Comparison of ENCODE assay signal across 11 cellular contexts in the genomic region with DNA sequence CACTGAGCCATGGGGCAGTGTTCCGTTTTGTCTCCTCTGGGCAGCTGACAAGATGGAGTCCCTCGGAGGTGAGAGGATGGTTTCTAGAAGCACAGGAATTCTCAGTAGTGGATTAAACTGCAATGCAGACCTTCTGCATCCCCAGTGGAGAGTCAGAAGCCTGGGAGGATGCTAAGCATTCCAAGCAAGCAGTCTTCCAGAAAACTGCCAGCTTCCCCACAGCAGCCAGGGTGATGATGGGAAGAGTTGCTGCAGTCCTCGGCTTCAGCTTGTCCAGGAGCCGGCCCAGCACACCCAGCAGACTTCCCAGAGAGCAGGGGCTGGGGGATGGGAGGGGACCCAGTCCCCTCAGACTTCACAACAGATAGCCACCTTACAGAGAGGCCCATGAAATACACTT.
DNase-seq lines count a peak whose midpoint lies in the region; TF ChIP-seq lines count a peak whose summit lies in the region.
"Had no signal": no experiment of that assay in that cellular context is flagged by ENCODE, and none has a peak within 500 bp of the region (broad histone marks: within the 10 kb centered on the region; RNA-seq: fewer than 3 reads in every experiment).

No MANE protein-coding gene starts in this region.

- H3K4me1 ChIP-seq in skeletal muscle satellite cell (ENCODE audit: control insufficient read depth, insufficient read depth, low read length): peaks cover 39% of the 10 kb centered on the region
- H3K4me1 ChIP-seq in OCI-LY7 (ENCODE audit: insufficient read depth, low read length, poor library complexity, severe bottlenecking): no peaks in the 10 kb centered on the region

- H3K9me2 ChIP-seq in OCI-LY7 (ENCODE audit: insufficient read depth, low read length): no peaks in the 10 kb centered on the region

- H2AFZ ChIP-seq in OCI-LY7 (ENCODE audit: low read length): no peak overlapping the region

- no peaks in the 10 kb centered on the region for H3K36me3 ChIP-seq in skeletal muscle satellite cell (ENCODE audit: insufficient read depth, low read length)
- no peaks in the 10 kb centered on the region for H3K36me3 ChIP-seq in OCI-LY7 (ENCODE audit: insufficient read depth, low read length)

- peak overlapping the region; percentile 38 for H3K4me3 ChIP-seq in skeletal muscle satellite cell (ENCODE audit: low read length)
- no peak overlapping the region for H3K4me3 ChIP-seq in OCI-LY7 (ENCODE audit: low read depth, low read length, poor library complexity, severe bottlenecking)

- POLR2A ChIA-PET in OCI-LY7 (lab: Charles Lee): no interaction called here

- no peaks in the 10 kb centered on the region for H3K9me3 Mint-ChIP-seq in activated T-helper 1 cell treated with anti-CD3 and anti-CD28 coated beads, Interleukin-12 subunit alpha, Interleukin-12 subunit beta, Interleukin-2, Interleukin-4 antibody, amounts not matched to agents 30 ng/mL and 10 ng/mL and 1 ng/mL, durations not matched to agents 14 hours and 24 hours and 36 hours

- DNase-seq in GM03348 (ENCODE audit: low spot score) (peak; percentile 71), kidney tubule cell (ENCODE audit: low spot score) (peak; percentile 89), GM20000 (ENCODE audit: low spot score) (no peak), OCI-LY7 (ENCODE audit: low spot score) (no peak), RKO (ENCODE audit: low spot score) (no peak)
- DNase-seq in activated T-helper 1 cell treated with anti-CD3 and anti-CD28 coated beads, Interleukin-12 subunit alpha, Interleukin-12 subunit beta, Interleukin-2, Interleukin-4 antibody, amounts not matched to agents 30 ng/mL and 10 ng/mL and 1 ng/mL, durations not matched to agents 14 hours and 24 hours and 36 hours (ENCODE audit: low spot score): no peak
- DNase-seq: activated CD8-positive, alpha-beta T cell treated with anti-CD3 and anti-CD28 coated beads, Interleukin-2, amount 10 ng/mL, durations not matched to agents 7 days and 5 days; NCI-H226; SHP77 treated with DMSO at 0.1 percent for 48 hours had no signal

- H3K4me2 ChIP-seq in skeletal muscle satellite cell (ENCODE audit: low read length) (peak overlapping the region; percentile 74), OCI-LY7 (ENCODE audit: low read length) (no peak overlapping the region)
- H3K4me2 ChIP-seq: KMS-11 had no signal

- H3K9me3 ChIP-seq in skeletal muscle satellite cell (replicated peaks; ENCODE audit: low read length) (no peaks in the 10 kb centered on the region), OCI-LY7 (ENCODE audit: low read length) (no peaks in the 10 kb centered on the region)

- BruUV-seq in OCI-LY7 (replicated peaks; lab: Mats Ljungman, UMichigan): no TSS peak

- H3K27ac Mint-ChIP-seq in activated T-helper 1 cell treated with anti-CD3 and anti-CD28 coated beads, Interleukin-12 subunit alpha, Interleukin-12 subunit beta, Interleukin-2, Interleukin-4 antibody, amounts not matched to agents 30 ng/mL and 10 ng/mL and 1 ng/mL, durations not matched to agents 14 hours and 24 hours and 36 hours: no peak overlapping the region
- H3K27ac Mint-ChIP-seq: activated CD8-positive, alpha-beta T cell treated with anti-CD3 and anti-CD28 coated beads, Interleukin-2, amount 10 ng/mL, durations not matched to agents 7 days and 5 days had no signal

- no peaks in the 10 kb centered on the region for H3K79me2 ChIP-seq in OCI-LY7 (ENCODE audit: insufficient read depth, low read depth, low read length)

- H3K27me3 Mint-ChIP-seq in activated T-helper 1 cell treated with anti-CD3 and anti-CD28 coated beads, Interleukin-12 subunit alpha, Interleukin-12 subunit beta, Interleukin-2, Interleukin-4 antibody, amounts not matched to agents 30 ng/mL and 10 ng/mL and 1 ng/mL, durations not matched to agents 14 hours and 24 hours and 36 hours (ENCODE audit: insufficient read depth): peaks cover 6% of the 10 kb centered on the region

- no peaks in the 10 kb centered on the region for H3K36me3 Mint-ChIP-seq in activated T-helper 1 cell treated with anti-CD3 and anti-CD28 coated beads, Interleukin-12 subunit alpha, Interleukin-12 subunit beta, Interleukin-2, Interleukin-4 antibody, amounts not matched to agents 30 ng/mL and 10 ng/mL and 1 ng/mL, durations not matched to agents 14 hours and 24 hours and 36 hours (ENCODE audit: low read depth)

- CTCF ChIA-PET in OCI-LY7 (lab: Charles Lee; ENCODE audit: unreplicated experiment): no interaction called here

- TF ChIP-seq CTCF in GM20000 (IDR thresholded peaks at IDR 0.05; ENCODE audit: extremely low read depth, missing control alignments): no peak
- no peak for TF ChIP-seq CTCF in OCI-LY7 (conservative IDR thresholded peaks at IDR 0.05; ENCODE audit: low read length)

- H4K20me1 ChIP-seq in OCI-LY7 (ENCODE audit: insufficient read depth, low read length): no peaks in the 10 kb centered on the region; the same call in 1 of the 2 replicates

- no peak overlapping the region for H3K9ac ChIP-seq in skeletal muscle satellite cell (ENCODE audit: low read depth, low read length)
- H3K9ac ChIP-seq: KMS-11 had no signal

- H3K27ac ChIP-seq in OCI-LY7 (ENCODE audit: low read depth, low read length, poor library complexity, severe bottlenecking): no peak overlapping the region
- H3K27ac ChIP-seq: KMS-11 had no signal

- peak overlapping the region; percentile 24 for H3K4me3 Mint-ChIP-seq in activated T-helper 1 cell treated with anti-CD3 and anti-CD28 coated beads, Interleukin-12 subunit alpha, Interleukin-12 subunit beta, Interleukin-2, Interleukin-4 antibody, amounts not matched to agents 30 ng/mL and 10 ng/mL and 1 ng/mL, durations not matched to agents 14 hours and 24 hours and 36 hours
- H3K4me3 Mint-ChIP-seq: activated CD8-positive, alpha-beta T cell treated with anti-CD3 and anti-CD28 coated beads, Interleukin-2, amount 10 ng/mL, durations not matched to agents 7 days and 5 days had no signal

- intact Hi-C loops in activated T-helper 1 cell treated with anti-CD3 and anti-CD28 coated beads, Interleukin-12 subunit alpha, Interleukin-12 subunit beta, Interleukin-2, Interleukin-4 antibody, amounts not matched to agents 30 ng/mL and 10 ng/mL and 1 ng/mL, durations not matched to agents 14 hours and 24 hours and 36 hours (cut with micrococcal nuclease): loop anchor here (5.0 kb wide), 1 partner anchor 105 kb away; no protein-coding TSS in a partner anchor
- intact Hi-C loops in OCI-LY7 (cut with micrococcal nuclease; ENCODE audit: unreplicated experiment): no loop called here

- peaks cover 13% of the 10 kb centered on the region for H3K27me3 ChIP-seq in skeletal muscle satellite cell (ENCODE audit: control insufficient read depth, insufficient read depth, low read length)

- peaks cover 30% of the 10 kb centered on the region for H3K4me1 Mint-ChIP-seq in activated T-helper 1 cell treated with anti-CD3 and anti-CD28 coated beads, Interleukin-12 subunit alpha, Interleukin-12 subunit beta, Interleukin-2, Interleukin-4 antibody, amounts not matched to agents 30 ng/mL and 10 ng/mL and 1 ng/mL, durations not matched to agents 14 hours and 24 hours and 36 hours (ENCODE audit: low read depth)

Comparison
In these comparisons a context has a peak if more than half of its experiments do, and no peak if none do; other contexts are left out.
1. DNase-seq: peak in GM03348 (single experiment) and kidney tubule cell (single experiment); none in activated T-helper 1 cell treated with anti-CD3 and anti-CD28 coated beads, Interleukin-12 subunit alpha, Interleukin-12 subunit beta, Interleukin-2, Interleukin-4 antibody, amounts not matched to agents 30 ng/mL and 10 ng/mL and 1 ng/mL, durations not matched to agents 14 hours and 24 hours and 36 hours (single experiment), GM20000 (single experiment), OCI-LY7 (single experiment) and RKO (single experiment).